In the genomic region with DNA sequence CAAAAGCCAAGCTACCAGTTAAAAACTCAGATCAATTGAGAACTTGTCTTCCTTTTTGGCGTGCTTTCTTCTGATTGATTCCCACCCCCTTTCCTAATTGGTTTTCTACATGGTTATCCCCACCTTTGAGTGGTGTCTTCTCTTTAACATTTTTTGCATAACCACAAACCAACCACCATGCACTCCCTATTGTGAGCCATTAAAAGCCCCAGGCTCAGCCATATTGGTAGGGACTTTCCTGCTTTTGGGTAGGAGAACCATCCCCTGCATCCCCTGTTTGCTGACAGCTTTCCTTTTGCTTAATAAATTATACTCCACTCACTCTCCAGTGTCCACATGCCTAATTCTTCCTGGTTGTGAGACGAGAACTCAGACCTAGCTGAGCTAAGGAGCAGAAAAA, we compare ENCODE assay signal across 19 cellular contexts.
DNase-seq lines count a peak whose midpoint lies in the region; ATAC-seq, FAIRE-seq and TF ChIP-seq lines count a peak whose summit lies in the region.
"Had no signal": no experiment of that assay in that cellular context is flagged by ENCODE, and none has a peak within 500 bp of the region (broad histone marks: within the 10 kb centered on the region; RNA-seq: fewer than 3 reads in every experiment).

No MANE protein-coding gene starts in this region.

- no peak overlapping the region for H2BK12ac ChIP-seq in H1 (ENCODE audit: low read depth, low read length)

- H3K79me1 ChIP-seq in H1 (ENCODE audit: low read depth, low read length) = no peaks in the 10 kb centered on the region

- H3K27me3 ChIP-seq in KMS-11 (ENCODE audit: insufficient read depth, low read depth) (no peaks in the 10 kb centered on the region), H1 (replicated peaks in 1 of 4; ENCODE audit: control insufficient read depth in 3 of 4, extremely low read depth in 1 of 4, insufficient read depth in 3 of 4, low read length in 3 of 4) (no peaks in the 10 kb centered on the region), aorta (ENCODE audit: control insufficient read depth in 1 of 2, insufficient read depth in 2 of 2, low read length in 1 of 2) (no peaks in the 10 kb centered on the region)
- H3K27me3 ChIP-seq: BE2C had no signal

- no peak overlapping the region for H3K4me3 ChIP-seq in KMS-11 (IDR thresholded peaks at IDR 0.05; ENCODE audit: insufficient read depth, low read depth, low read length)
- H3K4me3 ChIP-seq in H1 (ENCODE audit: extremely low read depth in 1 of 4, insufficient read depth in 2 of 4, low read depth in 3 of 4, low read length in 4 of 4) = no peak overlapping the region
- no peak overlapping the region for H3K4me3 ChIP-seq in aorta (ENCODE audit: low read length in 2 of 2)

- peak; percentile 57 for ATAC-seq in GM19463 (IDR thresholded peaks at IDR 0.05; ENCODE audit: unreplicated experiment)
- ATAC-seq in left ventricle myocardium superior = no peak
- no peak for ATAC-seq in aorta (ENCODE audit: low FRiP score)
- no peak for ATAC-seq in GM19452 (IDR thresholded peaks at IDR 0.05; ENCODE audit: unreplicated experiment)
- ATAC-seq: HepG2 had no signal

- H2BK120ac ChIP-seq in H1 (replicated peaks; ENCODE audit: low read depth, low read length) = no peak overlapping the region

- H3K4me2 ChIP-seq in KMS-11 (peak overlapping the region; percentile 37), H1 (ENCODE audit: insufficient read depth in 1 of 2, low read depth in 2 of 2, low read length in 2 of 2) (no peak overlapping the region)

- no peaks in the 10 kb centered on the region for H3K23me2 ChIP-seq in H1 (ENCODE audit: low read depth, low read length)

- no peak overlapping the region for H3K4ac ChIP-seq in H1 (replicated peaks; ENCODE audit: insufficient read length, low read depth, low read length)

- peak overlapping the region; percentile 62 for H3K27ac ChIP-seq in KMS-11
- no peak overlapping the region for H3K27ac ChIP-seq in H1 (ENCODE audit: low read depth, low read length)
- H3K27ac ChIP-seq in aorta (ENCODE audit: low read depth in 1 of 2, low read length in 2 of 2) = no peak overlapping the region

- no peak for TF ChIP-seq POLR2A in H1 (IDR thresholded peaks at IDR 0.05; ENCODE audit: control extremely low read depth in 1 of 2, low read depth in 2 of 2, low read length in 2 of 2)

- no peak overlapping the region for H4K5ac ChIP-seq in H1 (ENCODE audit: insufficient read length, low read depth, low read length)

- WGBS in H1 (ENCODE audit: extremely low coverage in 1 of 2, insufficient coverage in 1 of 2, insufficient read length in 1 of 2, insufficient replicate concordance in 2 of 2, low coverage in 1 of 2, low lambda C conversion rate in 2 of 2, missing lambda C conversion rate in 1 of 2), 2 experiments = 84% methylated on average over 2 of the region's 2 CpGs; no CpG with 5 or more reads in 1 of the 2 experiments
- WGBS in aorta, 2 donors = 77 to 87% methylated on average over 2 of the region's 2 CpGs

- no peak for TF ChIP-seq RAD21 in H1 (IDR thresholded peaks at IDR 0.05 in 1 of 2, conservative IDR thresholded peaks at IDR 0.05 in 1 of 2; ENCODE audit: low read depth in 2 of 2, low read length in 2 of 2)

- intact Hi-C loops in left ventricle myocardium superior (cut with micrococcal nuclease) (no loop called here), aorta (cut with DNase I) (no loop called here)

- H3K79me2 ChIP-seq in KMS-11 (ENCODE audit: insufficient read depth, low read depth) (no peaks in the 10 kb centered on the region), H1 (ENCODE audit: control insufficient read depth in 1 of 2, insufficient read depth in 2 of 2, low read length in 2 of 2) (no peaks in the 10 kb centered on the region)

- H2AFZ ChIP-seq in KMS-11 (ENCODE audit: low read depth) = peak overlapping the region; percentile 78
- no peak overlapping the region for H2AFZ ChIP-seq in H1 (ENCODE audit: low read length)

- peak overlapping the region; percentile 8; the same call in 1 of the 2 replicates for H3K9ac ChIP-seq in KMS-11
- no peak overlapping the region for H3K9ac ChIP-seq in H1 (replicated peaks in 1 of 4; ENCODE audit: extremely low read depth in 1 of 4, low read depth in 3 of 4, low read length in 3 of 4)

- no peak overlapping the region for H3K18ac ChIP-seq in H1 (ENCODE audit: extremely low read depth, low read length)

- H3K36me3 ChIP-seq in KMS-11 (ENCODE audit: insufficient read depth) = no peaks in the 10 kb centered on the region
- no peaks in the 10 kb centered on the region for H3K36me3 ChIP-seq in H1 (ENCODE audit: control insufficient read depth in 2 of 4, insufficient read depth in 4 of 4, low read length in 3 of 4)
- no peaks in the 10 kb centered on the region for H3K36me3 ChIP-seq in aorta (ENCODE audit: control insufficient read depth in 1 of 2, insufficient read depth in 2 of 2, low read length in 1 of 2)
- H3K36me3 ChIP-seq: BE2C had no signal

- H3K14ac ChIP-seq in H1 (ENCODE audit: insufficient read length) = no peak overlapping the region

- POLR2A ChIA-PET in H1 (lab: Charles Lee; ENCODE audit: partially characterized antibody) = no interaction called here

- no peak for DNase-seq in H1 (ENCODE audit: low read depth in 1 of 2, low spot score in 2 of 2)
- peak; percentile 2 for DNase-seq in myocyte (ENCODE audit: low read depth)
- DNase-seq in left ventricle myocardium superior = no peak
- DNase-seq in aorta = no peak
- no peak for DNase-seq in frontal cortex (ENCODE audit: low spot score in 2 of 2)
- DNase-seq: BE2C; C1 segment of cervical spinal cord; Caco-2; CD4-positive, alpha-beta T cell; DMS79 treated with DMSO at 0.1 percent for 48 hours; GF-D8; GOT3; H9; KBM-7 had no signal

- H2AK5ac ChIP-seq in H1 (ENCODE audit: low read depth, low read length) = no peak overlapping the region

- TF ChIP-seq EP300 in H1 (IDR thresholded peaks at IDR 0.05; ENCODE audit: borderline replicate concordance in 1 of 2, low read depth in 2 of 2, low read length in 2 of 2) = no peak

- no peak overlapping the region for H4K91ac ChIP-seq in H1 (replicated peaks; ENCODE audit: insufficient read length, low read length)

- H3K4me1 ChIP-seq in KMS-11 (ENCODE audit: low read depth, poor library complexity, severe bottlenecking) (peaks cover 24% of the 10 kb centered on the region), H1 (replicated peaks in 1 of 4; ENCODE audit: control insufficient read depth in 3 of 4, insufficient read depth in 4 of 4, low read length in 3 of 4) (peaks cover 0 to under 1% (median 0%) of the 10 kb centered on the region in 4 experiments; a peak in 1 of 7 replicates), aorta (ENCODE audit: control insufficient read depth in 1 of 2, insufficient read depth in 2 of 2, low read length in 2 of 2) (no peaks in the 10 kb centered on the region)
- H3K4me1 ChIP-seq: BE2C, Caco-2 had no signal

- H2BK20ac ChIP-seq in H1 (ENCODE audit: low read length) = no peak overlapping the region

- no peak for FAIRE-seq in H1 (lab: Jason Lieb, UNC)
- no peak for FAIRE-seq in frontal cortex (lab: Jason Lieb, UNC)
- FAIRE-seq: GM19239, HepG2 had no signal

- no peaks in the 10 kb centered on the region for H4K20me1 ChIP-seq in KMS-11 (ENCODE audit: insufficient read depth)
- no peaks in the 10 kb centered on the region for H4K20me1 ChIP-seq in H1 (replicated peaks in 1 of 2; ENCODE audit: control insufficient read depth in 1 of 2, insufficient read depth in 2 of 2, low read length in 2 of 2)

- H2BK5ac ChIP-seq in H1 (ENCODE audit: low read depth, low read length) = no peak overlapping the region

- TF ChIP-seq CTCF in KMS-11 (conservative IDR thresholded peaks at IDR 0.05; ENCODE audit: low read depth, low read length) (no peak), H1 (IDR thresholded peaks at IDR 0.05; ENCODE audit: control extremely low read depth in 1 of 3, insufficient read depth in 1 of 3, low read depth in 1 of 3, low read length in 3 of 3) (no peak)

- no peak overlapping the region for H4K8ac ChIP-seq in H1 (ENCODE audit: extremely low read depth, insufficient read depth, low read length)

- CTCF ChIA-PET in H1 (lab: Charles Lee; ENCODE audit: partially characterized antibody) = interaction anchor here (0.6 kb wide), 1 partner anchor 10 kb away, joined by 4 read pairs; no protein-coding TSS in a partner anchor

- no peak overlapping the region for H2BK15ac ChIP-seq in H1 (ENCODE audit: low read length)

- no peak overlapping the region for H3K56ac ChIP-seq in H1 (replicated peaks; ENCODE audit: insufficient read length, low read depth, low read length)

- H3K23ac ChIP-seq in H1 (ENCODE audit: insufficient read length) = no peak overlapping the region

- H3K9me3 ChIP-seq in H1 (ENCODE audit: insufficient read depth in 2 of 2, low read depth in 1 of 2, low read length in 1 of 2) (no peaks in the 10 kb centered on the region), aorta (ENCODE audit: control insufficient read depth, low read length) (no peaks in the 10 kb centered on the region)
- H3K9me3 ChIP-seq: BE2C, Caco-2 had no signal

TF ChIP-seq in H1, 55 proteins besides CTCF, POLR2A, EP300 and RAD21:
- TF ChIP-seq YY1 (IDR thresholded peaks at IDR 0.05; ENCODE audit: low read depth, low read length) = 0 out of 2 replicates have a peak, but pooled peaks have one; percentile 25
- no peak for TF ChIP-seq RNF2 (IDR thresholded peaks at IDR 0.05; ENCODE audit: borderline replicate concordance, low read depth, low read length, missing control alignments, poor library complexity, severe bottlenecking)
